In genomic region chr2:195656859-195657633, GRCh38 we compare ENCODE assay signal across 8 cellular contexts. TPM values are rescaled to one million over a fixed set of nuclear protein-coding genes. Genes with fewer than 3 reads are reported as not detected.
DNase-seq lines count a peak whose midpoint lies in the region; ATAC-seq lines count a peak whose summit lies in the region.

Gene SLC39A10, plus strand, starts transcription at chr2:195657226. Its CDS starts 22,817 bp downstream, at chr2:195680043.

- intact Hi-C loops in aorta (cut with DNase I) = loop anchor here (2.0 to 10.0 kb wide), 6 partner anchors 45 to 410 kb away; partner anchors contain the start of gene DNAH7 (in 1 of the 2)

- ATAC-seq in GM18508 (IDR thresholded peaks at IDR 0.05; ENCODE audit: insufficient read depth, unreplicated experiment) = peak; percentile 65
- peak; percentile 81 for ATAC-seq in HG03025 (IDR thresholded peaks at IDR 0.05; ENCODE audit: low FRiP score, unreplicated experiment)
- peak; percentile 99 for ATAC-seq in aorta (ENCODE audit: low FRiP score)

- no peaks in the 10 kb centered on the region for H3K27me3 ChIP-seq in rectal smooth muscle tissue (ENCODE audit: control insufficient read depth, insufficient read depth, low read length)
- H3K27me3 ChIP-seq in aorta (ENCODE audit: control insufficient read depth in 1 of 2, insufficient read depth in 2 of 2, low read length in 1 of 2) = no peaks in the 10 kb centered on the region

- no peaks in the 10 kb centered on the region for H3K9me3 ChIP-seq in aorta (ENCODE audit: control insufficient read depth, low read length)

- H3K27ac ChIP-seq in rectal smooth muscle tissue (ENCODE audit: low read depth, low read length) (peak within 1 kb of the TSS; percentile 97), aorta (ENCODE audit: low read depth in 1 of 2, low read length in 2 of 2) (peak within 1 kb of the TSS; percentile 90 to 91)

- H3K4me1 ChIP-seq in rectal smooth muscle tissue (ENCODE audit: control insufficient read depth, insufficient read depth, low read length) (no peaks in the 10 kb centered on the region), aorta (ENCODE audit: control insufficient read depth in 1 of 2, insufficient read depth in 2 of 2, low read length in 2 of 2) (peaks cover 0 to 1% of the 10 kb centered on the region in 2 donors)

- DNase-seq in NCI-H2081 (lab: John Stamatoyannopoulos, UW) (peak; percentile 97 to 99), T1000 (lab: John Stamatoyannopoulos, UW) (peak; percentile 97), astrocyte of the hippocampus (ENCODE audit: low read depth, low spot score) (peak; percentile 99), hepatic stellate cell (ENCODE audit: low spot score) (peak; percentile 85), aorta (peak; percentile 98 to 99)

- peak within 1 kb of the TSS; percentile 97 for H3K9ac ChIP-seq in rectal smooth muscle tissue (ENCODE audit: low read length)

- H3K4me3 ChIP-seq in rectal smooth muscle tissue (ENCODE audit: low read length) = peak within 1 kb of the TSS; percentile 95
- H3K4me3 ChIP-seq in aorta (ENCODE audit: low read length in 2 of 2) = peak within 1 kb of the TSS; percentile 88 to 97

- H3K36me3 ChIP-seq in rectal smooth muscle tissue (ENCODE audit: control insufficient read depth, insufficient read depth, low read length) = no peaks in the 10 kb centered on the region
- no peaks in the 10 kb centered on the region for H3K36me3 ChIP-seq in aorta (ENCODE audit: control insufficient read depth in 1 of 2, insufficient read depth in 2 of 2, low read length in 1 of 2)

- 0 to 1% methylated on average over 77 to 85 of the region's 85 CpGs for WGBS in aorta, 2 donors

RNA-seq across cellular contexts. Expression of gene SLC39A10, which starts in this region (rescaled TPM):
- 10 to 100 TPM; 24.2 to 28.4 TPM for total RNA-seq in aorta
- polyA plus RNA-seq in aorta = 1 to 10 TPM; 1.8 to 3.7 TPM

Comparison
In these comparisons a context has a peak if more than half of its experiments do, and no peak if none do; other contexts are left out.
1. Peak in every context shown above with its lines: DNase-seq, ATAC-seq, H3K4me3 ChIP-seq and H3K27ac ChIP-seq.